Comparison of ENCODE assay signal across 8 cellular contexts in genomic region chr13:41668130-41668757, GRCh38.
A peak's percentile ranks its signal among the peaks of the same experiment; 100 is the strongest.
DNase-seq lines count a peak whose midpoint lies in the region; ATAC-seq and TF ChIP-seq lines count a peak whose summit lies in the region.

No MANE protein-coding gene starts in this region.

- no peaks in the 10 kb centered on the region for H3K79me2 ChIP-seq in fibroblast of lung (ENCODE audit: control insufficient read depth, insufficient read depth, low read length)

- H3K9me3 Mint-ChIP-seq in Caco-2 (ENCODE audit: unreplicated experiment), result no peaks in the 10 kb centered on the region
- no peaks in the 10 kb centered on the region for H3K9me3 Mint-ChIP-seq in naive thymus-derived CD4-positive, alpha-beta T cell

- H3K36me3 ChIP-seq in Caco-2 (ENCODE audit: control insufficient read depth, insufficient read depth, low read length), result no peaks in the 10 kb centered on the region
- no peaks in the 10 kb centered on the region for H3K36me3 ChIP-seq in fibroblast of lung (ENCODE audit: control insufficient read depth, insufficient read depth, low read length)
- peaks cover 0 to 5% (median 0%) of the 10 kb centered on the region in 3 experiments for H3K36me3 ChIP-seq in naive thymus-derived CD4-positive, alpha-beta T cell (ENCODE audit: control insufficient read depth in 2 of 3, insufficient read depth in 3 of 3, low read length in 3 of 3)

- no peak overlapping the region for H3K9ac ChIP-seq in fibroblast of lung (ENCODE audit: insufficient read depth, low read length)

- H3K9me3 ChIP-seq in Caco-2 (no peaks in the 10 kb centered on the region), fibroblast of lung (ENCODE audit: control insufficient read depth, insufficient read depth, low read depth, low read length) (no peaks in the 10 kb centered on the region)
- no peaks in the 10 kb centered on the region for H3K9me3 ChIP-seq in naive thymus-derived CD4-positive, alpha-beta T cell (ENCODE audit: control insufficient read depth in 2 of 3, low read length in 3 of 3)

- peaks cover 6% of the 10 kb centered on the region for H3K4me1 Mint-ChIP-seq in Caco-2 (ENCODE audit: low read depth, unreplicated experiment)
- H3K4me1 Mint-ChIP-seq in naive thymus-derived CD4-positive, alpha-beta T cell, result peaks cover 0 to 4% (median 0%) of the 10 kb centered on the region in 7 donors

- intact Hi-C loops in Caco-2 (cut with micrococcal nuclease; ENCODE audit: unreplicated experiment), result loop anchor here (1.0 to 5.0 kb wide), 8 partner anchors 28 to 549 kb away; no protein-coding TSS in a partner anchor
- intact Hi-C loops in naive thymus-derived CD4-positive, alpha-beta T cell (cut with micrococcal nuclease), result loop anchor here (1.0 kb wide), 3 partner anchors 238 to 548 kb away; no protein-coding TSS in a partner anchor

- H3K4me1 ChIP-seq in Caco-2 (peaks cover 28% of the 10 kb centered on the region), fibroblast of lung (ENCODE audit: control insufficient read depth, extremely low read depth, insufficient read depth, low read length) (no peaks in the 10 kb centered on the region)
- no peaks in the 10 kb centered on the region for H3K4me1 ChIP-seq in naive thymus-derived CD4-positive, alpha-beta T cell (ENCODE audit: control insufficient read depth in 2 of 2, insufficient read depth in 2 of 2, low read length in 2 of 2)

- no peaks in the 10 kb centered on the region for H3K36me3 Mint-ChIP-seq in Caco-2 (ENCODE audit: insufficient read depth, unreplicated experiment)
- H3K36me3 Mint-ChIP-seq in naive thymus-derived CD4-positive, alpha-beta T cell, result peaks cover 0 to 32% (median 10%) of the 10 kb centered on the region in 5 donors

- H2AFZ ChIP-seq in fibroblast of lung (ENCODE audit: low read length), result no peak overlapping the region

- TF ChIP-seq CTCF in Caco-2 (IDR thresholded peaks at IDR 0.05; ENCODE audit: insufficient read depth in 1 of 2, low read depth in 1 of 2, low read length in 1 of 2, severe bottlenecking in 1 of 2, unreplicated experiment in 1 of 2), result peak; percentile 83 to 87
- peak; percentile 89 for TF ChIP-seq CTCF in VCaP (conservative IDR thresholded peaks at IDR 0.05)
- peak; percentile 77 to 78 for TF ChIP-seq CTCF in fibroblast of lung (conservative IDR thresholded peaks at IDR 0.05 in 1 of 2, IDR thresholded peaks at IDR 0.05 in 1 of 2; ENCODE audit: low read depth in 1 of 2, low read length in 2 of 2)

- H3K27ac ChIP-seq in VCaP (peak overlapping the region; percentile 81), fibroblast of lung (ENCODE audit: insufficient read depth, low read length) (no peak overlapping the region)
- H3K27ac ChIP-seq in naive thymus-derived CD4-positive, alpha-beta T cell (ENCODE audit: low read depth, low read length), result no peak overlapping the region

- no peak overlapping the region for H3K4me3 Mint-ChIP-seq in Caco-2 (ENCODE audit: unreplicated experiment)
- H3K4me3 Mint-ChIP-seq in naive thymus-derived CD4-positive, alpha-beta T cell, result no peak overlapping the region

- CTCF ChIA-PET in Caco-2 (lab: Charles Lee), result interaction anchor here (0.5 to 1.2 kb wide), 9 partner anchors 28 to 604 kb away, joined by 3 to 4 read pairs (median 3); partner anchors contain the start of gene AKAP11
- CTCF ChIA-PET in naive thymus-derived CD4-positive, alpha-beta T cell (lab: Charles Lee), result interaction anchor here (0.6 to 3.7 kb wide), 14 partner anchors 10 to 525 kb away, joined by 3 to 44 read pairs (median 4); no protein-coding TSS in a partner anchor

- no peak overlapping the region for H3K4me2 ChIP-seq in fibroblast of lung (ENCODE audit: extremely low read depth, insufficient read depth, low read length)

- H3K27me3 Mint-ChIP-seq in Caco-2 (ENCODE audit: insufficient read depth, unreplicated experiment), result no peaks in the 10 kb centered on the region
- H3K27me3 Mint-ChIP-seq in naive thymus-derived CD4-positive, alpha-beta T cell, result no peaks in the 10 kb centered on the region

- H3K27ac Mint-ChIP-seq in Caco-2 (ENCODE audit: unreplicated experiment), result peak overlapping the region; percentile 24
- peak overlapping the region in 2 of 9 donors; percentile 0 to 9 for H3K27ac Mint-ChIP-seq in naive thymus-derived CD4-positive, alpha-beta T cell

- peak; percentile 84 for ATAC-seq in GM18907 (IDR thresholded peaks at IDR 0.05; ENCODE audit: unreplicated experiment)
- peak; percentile 88 for ATAC-seq in HG03280 (IDR thresholded peaks at IDR 0.05; ENCODE audit: unreplicated experiment)
- peak; percentile 91 for ATAC-seq in naive thymus-derived CD4-positive, alpha-beta T cell

- BruUV-seq in Caco-2 (replicated peaks; lab: Mats Ljungman, UMichigan), result no TSS peak

- H3K27me3 ChIP-seq in Caco-2 (replicated peaks; ENCODE audit: control insufficient read depth, insufficient read depth, low read length) (no peaks in the 10 kb centered on the region), fibroblast of lung (ENCODE audit: control insufficient read depth, insufficient read depth, low read length) (no peaks in the 10 kb centered on the region)
- H3K27me3 ChIP-seq in naive thymus-derived CD4-positive, alpha-beta T cell (ENCODE audit: control insufficient read depth in 2 of 2, insufficient read depth in 2 of 2, low read length in 2 of 2), result no peaks in the 10 kb centered on the region

- H4K20me1 ChIP-seq in fibroblast of lung (ENCODE audit: control insufficient read depth, extremely low read depth, insufficient read depth, low read length), result no peaks in the 10 kb centered on the region

- POLR2A ChIA-PET in Caco-2 (lab: Charles Lee), result no interaction called here
- POLR2A ChIA-PET in naive thymus-derived CD4-positive, alpha-beta T cell (lab: Charles Lee), result interaction anchor here (0.7 to 1.0 kb wide), 2 partner anchors 442 to 773 kb away, joined by 3 to 4 read pairs; no protein-coding TSS in a partner anchor

- peak; percentile 80 to 84 for DNase-seq in Caco-2
- peak; percentile 82 for DNase-seq in NCI-H2227 (lab: John Stamatoyannopoulos, UW; ENCODE audit: unreplicated experiment)
- DNase-seq in fibroblast of lung (ENCODE audit: low read depth in 2 of 2), result peak; percentile 90 to 96
- peak in 6 of 9 donors; percentile 21 to 61 (median 45) for DNase-seq in naive thymus-derived CD4-positive, alpha-beta T cell
- DNase-seq in HPDE6-E6E7 (ENCODE audit: extremely low spot score), result no peak

- H3K4me3 ChIP-seq in Caco-2 (ENCODE audit: low read depth, low read length) (no peak overlapping the region), fibroblast of lung (replicated peaks in 1 of 4; ENCODE audit: control extremely low read depth in 1 of 4, insufficient read depth in 1 of 4, low read depth in 3 of 4, low read length in 4 of 4) (no peak overlapping the region)
- no peak overlapping the region for H3K4me3 ChIP-seq in naive thymus-derived CD4-positive, alpha-beta T cell (ENCODE audit: low read length)
